In genomic region chr2:235433860-235434259, GRCh38 we compare ENCODE assay signal across 2 cellular contexts.
TF ChIP-seq lines count a peak whose summit lies in the region.

No MANE protein-coding gene starts in this region.

TF ChIP-seq in IMR-90, 13 proteins besides CTCF, POLR2A, EP300 and RAD21:
- TF ChIP-seq RCOR1 (IDR thresholded peaks at IDR 0.05; ENCODE audit: insufficient replicate concordance, low read length), result no peak
- TF ChIP-seq MAFK (IDR thresholded peaks at IDR 0.05; ENCODE audit: low read depth, low read length), result no peak
- no peak for TF ChIP-seq NFE2L2 (IDR thresholded peaks at IDR 0.05; ENCODE audit: low read depth, low read length)
- TF ChIP-seq SMC3 (IDR thresholded peaks at IDR 0.05; ENCODE audit: low read depth, low read length), result no peak
- TF ChIP-seq BHLHE40 (IDR thresholded peaks at IDR 0.05; ENCODE audit: low read depth, low read length), result no peak
- TF ChIP-seq CEBPB (IDR thresholded peaks at IDR 0.05; ENCODE audit: low read depth, low read length), result no peak
- no peak for TF ChIP-seq MXI1 (IDR thresholded peaks at IDR 0.05; ENCODE audit: borderline replicate concordance, low read depth, low read length)
- no peak for TF ChIP-seq FOS (IDR thresholded peaks at IDR 0.05; ENCODE audit: low read depth, low read length)
- no peak for TF ChIP-seq ELK1 (IDR thresholded peaks at IDR 0.05; ENCODE audit: borderline replicate concordance, low read depth, low read length)
- no peak for TF ChIP-seq RFX5 (IDR thresholded peaks at IDR 0.05; ENCODE audit: low read depth, low read length)
- no peak for TF ChIP-seq USF2 (IDR thresholded peaks at IDR 0.05; ENCODE audit: low read depth, low read length)
- no peak for TF ChIP-seq CHD1 (IDR thresholded peaks at IDR 0.05; ENCODE audit: low read depth, low read length)
- no peak for TF ChIP-seq MAZ (IDR thresholded peaks at IDR 0.05; ENCODE audit: borderline replicate concordance, low read depth, low read length)

TF ChIP-seq in K562, 482 proteins besides CTCF, POLR2A, EP300 and RAD21 (continues in another document):
- TF ChIP-seq ZNF143 (CRISPR knock-in tag; IDR thresholded peaks at IDR 0.05) (no peak), PCBP1 (IDR thresholded peaks at IDR 0.05; ENCODE audit: low read depth, low read length, poor library complexity, severe bottlenecking) (no peak), TFAP4 (CRISPR knock-in tag; IDR thresholded peaks at IDR 0.05; ENCODE audit: borderline replicate concordance) (0 out of 2 replicates have a peak, but pooled peaks have one; percentile 15), MTA3 (IDR thresholded peaks at IDR 0.05; ENCODE audit: borderline replicate concordance) (peak; percentile 30; the same call in 1 of the 2 replicates), C11orf30 (IDR thresholded peaks at IDR 0.05; ENCODE audit: low read depth) (peak; percentile 33; the same call in 1 of the 2 replicates), SMARCE1 (IDR thresholded peaks at IDR 0.05) (no peak), ZC3H4 (CRISPR knock-in tag; IDR thresholded peaks at IDR 0.05; ENCODE audit: borderline replicate concordance) (no peak), GTF3C2 (IDR thresholded peaks at IDR 0.05; ENCODE audit: borderline replicate concordance, extremely low read depth, insufficient read length) (no peak), NCOR1 (IDR thresholded peaks at IDR 0.05) (no peak), ZSCAN29 (IDR thresholded peaks at IDR 0.05) (no peak), SMAD4 (CRISPR knock-in tag; conservative IDR thresholded peaks at IDR 0.05) (no peak), TFAM (CRISPR knock-in tag; conservative IDR thresholded peaks at IDR 0.05) (no peak), NFIC (IDR thresholded peaks at IDR 0.05) (peak; percentile 88), HDAC8 (tag; IDR thresholded peaks at IDR 0.05) (no peak), ZNF764 (CRISPR knock-in tag; IDR thresholded peaks at IDR 0.05; ENCODE audit: low read depth) (no peak), RBM34 (IDR thresholded peaks at IDR 0.05; ENCODE audit: borderline replicate concordance, insufficient read depth, low read length) (no peak), TRIM24 (IDR thresholded peaks at IDR 0.05) (no peak), MAFG (tag; conservative IDR thresholded peaks at IDR 0.05) (no peak; the same call in 1 of the 2 replicates), RBM25 (IDR thresholded peaks at IDR 0.05; ENCODE audit: low read depth, low read length, severe bottlenecking) (no peak), SMC3 (conservative IDR thresholded peaks at IDR 0.05; ENCODE audit: insufficient read depth, low read depth, low read length) (peak; percentile 38; the same call in 1 of the 2 replicates), PML (IDR thresholded peaks at IDR 0.05; ENCODE audit: low read length) (no peak), TCF15 (CRISPR knock-in tag; IDR thresholded peaks at IDR 0.05) (no peak), NR2C1 (IDR thresholded peaks at IDR 0.05) (no peak), NR2C1 (tag; IDR thresholded peaks at IDR 0.05) (no peak), DACH1 (IDR thresholded peaks at IDR 0.05; ENCODE audit: partially characterized antibody) (no peak), MLX (CRISPR knock-in tag; conservative IDR thresholded peaks at IDR 0.05) (no peak), ARID1B (IDR thresholded peaks at IDR 0.05) (peak; percentile 43; the same call in 1 of the 2 replicates), RHOXF2B (CRISPR knock-in tag; conservative IDR thresholded peaks at IDR 0.05) (no peak), CTCFL (IDR thresholded peaks at IDR 0.05; ENCODE audit: borderline replicate concordance, insufficient read depth, low read depth, low read length, poor library complexity, severe bottlenecking) (no peak), GTF2F1 (IDR thresholded peaks at IDR 0.05; ENCODE audit: low read depth, low read length) (no peak), BRF2 (IDR thresholded peaks at IDR 0.05; ENCODE audit: borderline replicate concordance, insufficient read depth, insufficient read length) (no peak), ZNF24 (IDR thresholded peaks at IDR 0.05) (peak; percentile 84), BHLHE40 (IDR thresholded peaks at IDR 0.05; ENCODE audit: low read length) (0 out of 2 replicates have a peak, but pooled peaks have one; percentile 30), HDAC2 (IDR thresholded peaks at IDR 0.05) (no peak), KHSRP (IDR thresholded peaks at IDR 0.05) (no peak), CXXC5 (CRISPR knock-in tag; IDR thresholded peaks at IDR 0.05) (0 out of 2 replicates have a peak, but pooled peaks have one; percentile 23), GTF2A2 (tag; IDR thresholded peaks at IDR 0.05) (no peak), HCFC1 (IDR thresholded peaks at IDR 0.05; ENCODE audit: low read depth, low read length) (no peak), ZNF551 (CRISPR knock-in tag; IDR thresholded peaks at IDR 0.05) (no peak), SAFB2 (IDR thresholded peaks at IDR 0.05; ENCODE audit: borderline replicate concordance, low read depth, low read length, severe bottlenecking) (no peak), ZNF518B (CRISPR knock-in tag; IDR thresholded peaks at IDR 0.05) (no peak), MEF2A (IDR thresholded peaks at IDR 0.05; ENCODE audit: control insufficient read depth, low read depth, low read length) (no peak), XRCC3 (IDR thresholded peaks at IDR 0.05) (no peak), FOXA1 (IDR thresholded peaks at IDR 0.05; ENCODE audit: borderline replicate concordance) (no peak), ZNF584 (CRISPR knock-in tag; IDR thresholded peaks at IDR 0.05; ENCODE audit: low read depth) (no peak), BDP1 (IDR thresholded peaks at IDR 0.05; ENCODE audit: insufficient read depth, insufficient read length) (no peak), HIVEP1 (CRISPR knock-in tag; IDR thresholded peaks at IDR 0.05) (no peak), POLR2B (IDR thresholded peaks at IDR 0.05; ENCODE audit: low read depth, partially characterized antibody) (no peak), NKRF (IDR thresholded peaks at IDR 0.05; ENCODE audit: borderline replicate concordance) (no peak), ZBTB9 (CRISPR knock-in tag; IDR thresholded peaks at IDR 0.05) (no peak), ZNF41 (CRISPR knock-in tag; conservative IDR thresholded peaks at IDR 0.05) (no peak), CHCHD3 (CRISPR knock-in tag; IDR thresholded peaks at IDR 0.05) (no peak), CSDE1 (IDR thresholded peaks at IDR 0.05) (no peak), NCOA1 (IDR thresholded peaks at IDR 0.05; ENCODE audit: low read depth) (no peak), ESRRB (CRISPR knock-in tag; IDR thresholded peaks at IDR 0.05; ENCODE audit: borderline replicate concordance) (no peak)
